ENCODE assay signal across 8 cellular contexts in the genomic region with DNA sequence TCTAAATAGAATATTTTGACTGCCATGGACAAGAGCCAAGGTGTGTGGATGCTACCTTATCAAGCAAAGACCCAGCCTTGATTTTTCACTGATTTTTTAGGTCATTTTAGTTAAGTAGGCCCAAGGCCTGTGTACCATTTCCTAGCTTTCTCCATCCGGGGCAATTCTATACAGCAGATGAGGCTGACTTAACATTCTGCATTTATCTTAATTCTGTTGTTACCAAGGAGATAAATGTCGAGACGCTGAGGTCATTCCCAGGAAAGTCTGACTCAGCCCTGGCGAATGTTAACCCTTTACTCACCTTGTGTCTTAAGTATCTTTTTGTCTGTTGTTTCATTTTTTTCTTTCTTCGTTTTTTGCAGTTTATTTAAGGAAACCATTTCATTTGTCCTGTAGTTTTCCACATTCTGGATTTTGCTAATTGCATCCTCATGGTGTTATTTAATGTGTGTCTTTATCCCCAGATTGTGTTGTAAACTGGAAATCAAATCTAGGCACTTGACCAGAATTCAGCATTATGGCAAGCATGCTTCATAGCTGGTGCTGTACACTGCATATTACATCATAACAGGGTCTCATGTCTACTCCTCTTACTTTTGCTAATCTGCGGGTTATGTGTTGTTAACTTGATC.
A peak's percentile ranks its signal among the peaks of the same experiment; 100 is the strongest.
DNase-seq lines count a peak whose midpoint lies in the region; ATAC-seq and TF ChIP-seq lines count a peak whose summit lies in the region.

No MANE protein-coding gene starts in this region.

- peaks cover 18% of the 10 kb centered on the region for H3K4me1 ChIP-seq in ES-I3 (ENCODE audit: insufficient read depth, low read length)

- peak overlapping the region; percentile 22; the same call in 1 of the 2 replicates for H3K9ac ChIP-seq in ES-I3 (ENCODE audit: low read depth, low read length)

- H3K9me3 ChIP-seq in ES-I3 (ENCODE audit: control insufficient read depth, insufficient read depth, low read length) = peaks cover 8% of the 10 kb centered on the region

- H3K27ac Mint-ChIP-seq in neural crest cell (ENCODE audit: unreplicated experiment) = peak overlapping the region; percentile 93

- no peaks in the 10 kb centered on the region for H3K27me3 Mint-ChIP-seq in neural crest cell (ENCODE audit: low read depth)

- TF ChIP-seq CTCF in neural crest cell (conservative IDR thresholded peaks at IDR 0.05) = no peak

- ATAC-seq in GM19351 (IDR thresholded peaks at IDR 0.05; ENCODE audit: unreplicated experiment) (no peak), GM19395 (IDR thresholded peaks at IDR 0.05; ENCODE audit: unreplicated experiment) (no peak)

- H3K4me1 Mint-ChIP-seq in neural crest cell = peaks cover 20% of the 10 kb centered on the region

- DNase-seq in NCI-H2029 (lab: John Stamatoyannopoulos, UW) (peak; percentile 62), dermis blood vessel endothelial cell (peak; percentile 96), neural crest cell (ENCODE audit: low read depth, low spot score) (no peak), DMS153 treated with DMSO at 0.1 percent for 48 hours (lab: John Stamatoyannopoulos, UW; ENCODE audit: unreplicated experiment) (no peak), NCI-H1048 (lab: John Stamatoyannopoulos, UW) (no peak)

- peaks cover 7% of the 10 kb centered on the region for H3K9me3 Mint-ChIP-seq in neural crest cell

- H3K4me3 Mint-ChIP-seq in neural crest cell = no peak overlapping the region

- H3K36me3 Mint-ChIP-seq in neural crest cell (ENCODE audit: low read depth) = peaks cover 17% of the 10 kb centered on the region

- H3K36me3 ChIP-seq in ES-I3 (ENCODE audit: insufficient read depth, low read length) = no peaks in the 10 kb centered on the region

Comparison
In these comparisons a context has a peak if more than half of its experiments do, and no peak if none do; other contexts are left out.
1. DNase-seq: peak in NCI-H2029 (single experiment) and dermis blood vessel endothelial cell (single experiment); none in neural crest cell (single experiment), DMS153 treated with DMSO at 0.1 percent for 48 hours (single experiment) and NCI-H1048 (single experiment).